In genomic region chr12:99111600-99111999, GRCh38 we compare ENCODE assay signal across 17 cellular contexts.
A peak's percentile ranks its signal among the peaks of the same experiment; 100 is the strongest.
DNase-seq lines count a peak whose midpoint lies in the region; ATAC-seq lines count a peak whose summit lies in the region.
"Had no signal": no experiment of that assay in that cellular context is flagged by ENCODE, and none has a peak within 500 bp of the region (broad histone marks: within the 10 kb centered on the region; RNA-seq: fewer than 3 reads in every experiment).

No MANE protein-coding gene starts in this region.

- peaks cover 0 to 7% (median 1%) of the 10 kb centered on the region in 6 donors for H3K9me3 Mint-ChIP-seq in immature natural killer cell

- no peak for ATAC-seq in HG03196 (IDR thresholded peaks at IDR 0.05; ENCODE audit: unreplicated experiment)
- ATAC-seq: A549; effector memory CD8-positive, alpha-beta T cell; stimulated activated effector memory CD8-positive, alpha-beta T cell treated with anti-CD3 and anti-CD28 coated beads, Interleukin-12 subunit alpha, Interleukin-12 subunit beta, amount 100 ng/mL, for 72 hours had no signal

- peaks cover 0 to 2% (median 2%) of the 10 kb centered on the region in 3 donors for H3K27me3 Mint-ChIP-seq in immature natural killer cell (ENCODE audit: low read depth in 3 of 3)
- H3K27me3 Mint-ChIP-seq: effector memory CD8-positive, alpha-beta T cell had no signal

- H3K27ac ChIP-seq in angular gyrus (ENCODE audit: low read depth, low read length) = peak overlapping the region; percentile 74
- H3K27ac ChIP-seq: A549, breast epithelium had no signal

- DNase-seq in NCI-H82 (lab: John Stamatoyannopoulos, UW) = peak; percentile 3
- no peak for DNase-seq in NCI-H82 treated with DMSO at 0.1 percent for 48 hours (lab: John Stamatoyannopoulos, UW; ENCODE audit: unreplicated experiment)
- DNase-seq in NCI-H2227 (lab: John Stamatoyannopoulos, UW; ENCODE audit: unreplicated experiment) = peak; percentile 85
- DNase-seq in superior temporal gyrus (ENCODE audit: extremely low spot score) = peak; percentile 67
- DNase-seq in immature natural killer cell = no peak
- DNase-seq in activated CD4-positive, alpha-beta T cell treated with anti-CD3 and anti-CD28 coated beads, Interleukin-2, amount 50 U/mL, for 48 hours = no peak
- DNase-seq: activated gamma-delta T cell treated with Interleukin-2 at 50 U/mL for 16 hours; effector memory CD8-positive, alpha-beta T cell; GOT3; NCI-H2107; Right ventricle myocardium superior; stimulated activated CD4-positive, alpha-beta T cell treated with anti-CD3 and anti-CD28 coated beads, Interleukin-4, amount 100 ng/mL, for 1 hour had no signal

- no peaks in the 10 kb centered on the region for H3K4me1 Mint-ChIP-seq in immature natural killer cell
- H3K4me1 Mint-ChIP-seq: stimulated activated effector memory CD8-positive, alpha-beta T cell treated with anti-CD3 and anti-CD28 coated beads, Interleukin-12 subunit alpha, Interleukin-12 subunit beta, amount 100 ng/mL, for 72 hours had no signal

- H3K27ac Mint-ChIP-seq in immature natural killer cell = no peak overlapping the region
- H3K27ac Mint-ChIP-seq: effector memory CD8-positive, alpha-beta T cell; stimulated activated effector memory CD8-positive, alpha-beta T cell treated with anti-CD3 and anti-CD28 coated beads, Interleukin-12 subunit alpha, Interleukin-12 subunit beta, amount 100 ng/mL, for 72 hours had no signal

- no peaks in the 10 kb centered on the region for H3K36me3 Mint-ChIP-seq in immature natural killer cell
- H3K36me3 Mint-ChIP-seq: stimulated activated effector memory CD8-positive, alpha-beta T cell treated with anti-CD3 and anti-CD28 coated beads, Interleukin-12 subunit alpha, Interleukin-12 subunit beta, amount 100 ng/mL, for 72 hours had no signal

- H3K4me3 Mint-ChIP-seq in immature natural killer cell = no peak overlapping the region
- H3K4me3 Mint-ChIP-seq: effector memory CD8-positive, alpha-beta T cell; stimulated activated effector memory CD8-positive, alpha-beta T cell treated with anti-CD3 and anti-CD28 coated beads, Interleukin-12 subunit alpha, Interleukin-12 subunit beta, amount 100 ng/mL, for 72 hours had no signal

Comparison
In these comparisons a context has a peak if more than half of its experiments do, and no peak if none do; other contexts are left out.
1. DNase-seq: peak in NCI-H82 (single experiment), NCI-H2227 (single experiment) and superior temporal gyrus (single experiment); none in NCI-H82 treated with DMSO at 0.1 percent for 48 hours (single experiment), immature natural killer cell (0 of 3) and activated CD4-positive, alpha-beta T cell treated with anti-CD3 and anti-CD28 coated beads, Interleukin-2, amount 50 U/mL, for 48 hours (0 of 2).